8 cellular contexts compared by ENCODE assay signal in the genomic region with DNA sequence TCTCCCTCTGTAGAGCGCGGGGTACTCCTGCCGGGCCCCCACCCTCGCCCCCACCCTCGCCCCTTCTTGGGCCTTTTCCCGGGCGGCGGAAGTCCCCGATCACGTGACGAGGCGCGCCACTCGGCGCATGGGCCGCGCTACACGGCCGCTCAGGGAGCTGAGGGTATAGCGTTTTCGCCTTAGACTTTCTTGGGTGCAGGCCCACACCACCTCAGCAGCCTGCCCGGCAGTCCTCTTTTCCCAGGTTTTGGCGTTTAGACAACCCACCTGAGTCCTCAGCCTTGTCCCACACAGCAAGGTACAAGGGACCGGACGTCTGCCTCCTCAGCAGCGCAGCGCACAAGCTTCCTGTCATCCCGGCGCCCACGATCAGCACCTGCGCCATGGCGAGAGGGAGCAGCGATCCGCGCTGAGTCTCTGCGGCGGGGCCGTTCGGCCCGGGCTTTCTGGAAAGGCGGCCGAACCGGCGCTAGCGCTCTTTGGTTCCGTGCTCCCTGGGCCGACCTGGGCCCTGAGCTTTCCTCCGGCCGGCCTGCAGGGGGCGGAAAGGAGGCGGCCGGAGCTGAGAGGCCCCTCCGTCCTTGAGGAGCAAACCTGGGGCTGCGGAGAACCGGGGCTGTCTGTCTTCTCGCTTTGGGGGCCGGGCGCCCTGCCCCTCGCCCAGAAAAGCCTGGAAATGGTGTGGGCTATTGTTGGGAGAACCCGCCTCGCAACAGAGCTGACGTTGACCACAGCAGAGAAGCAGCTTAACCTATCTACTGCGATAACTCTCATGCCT. TPM values are rescaled to one million over a fixed set of nuclear protein-coding genes. Genes with fewer than 3 reads are reported as not detected.
DNase-seq lines count a peak whose midpoint lies in the region; ATAC-seq, FAIRE-seq and TF ChIP-seq lines count a peak whose summit lies in the region.

A gene (minus strand): TSS at position 513 of the 778 bp plus-strand sequence.

- no peaks in the 10 kb centered on the region for H3K36me3 ChIP-seq in endothelial cell of umbilical vein (ENCODE audit: control insufficient read depth in 2 of 2, extremely low read depth in 1 of 2, insufficient read depth in 2 of 2, low read length in 2 of 2)
- no peaks in the 10 kb centered on the region for H3K36me3 ChIP-seq in mesodermal cell (ENCODE audit: control insufficient read depth, insufficient read depth, low read length)
- no peaks in the 10 kb centered on the region for H3K36me3 ChIP-seq in WERI-Rb-1

- no peaks in the 10 kb centered on the region for H3K9me1 ChIP-seq in endothelial cell of umbilical vein (replicated peaks; ENCODE audit: control insufficient read depth, extremely low read depth, insufficient read depth, low read length)

- peak; percentile 48 for DNase-seq in GM12891 (ENCODE audit: insufficient read length, low spot score)
- peak; percentile 87 for DNase-seq in NCI-H2227 (lab: John Stamatoyannopoulos, UW; ENCODE audit: unreplicated experiment)
- peak; percentile 82 for DNase-seq in activated CD8-positive, alpha-beta memory T cell treated with anti-CD3 and anti-CD28 coated beads, Interleukin-2, amount 50 U/mL, for 48 hours
- peak; percentile 73 for DNase-seq in endothelial cell of umbilical vein (ENCODE audit: low read depth, low spot score)
- peak; percentile 54 for DNase-seq in stimulated activated CD8-positive, alpha-beta memory T cell treated with anti-CD3 and anti-CD28 coated beads, Interleukin-12 subunit alpha, Interleukin-12 subunit beta, amount 100 ng/mL, for 4 hours (ENCODE audit: low read depth)
- DNase-seq in WERI-Rb-1, result no peak

- no peaks in the 10 kb centered on the region for H4K20me1 ChIP-seq in endothelial cell of umbilical vein (replicated peaks; ENCODE audit: control insufficient read depth, extremely low read depth, insufficient read depth, low read length)

- H3K9me3 ChIP-seq in endothelial cell of umbilical vein (replicated peaks; ENCODE audit: control insufficient read depth, insufficient read depth, low read length) (no peaks in the 10 kb centered on the region), mesodermal cell (ENCODE audit: control insufficient read depth, low read length) (no peaks in the 10 kb centered on the region), WERI-Rb-1 (ENCODE audit: severe bottlenecking) (no peaks in the 10 kb centered on the region)

- FAIRE-seq in GM12891 (lab: Jason Lieb, UNC), result peak; percentile 92
- peak; percentile 67 for FAIRE-seq in endothelial cell of umbilical vein (lab: Jason Lieb, UNC)

- TF ChIP-seq CTCF in endothelial cell of umbilical vein (IDR thresholded peaks at IDR 0.05; ENCODE audit: extremely low read depth in 1 of 2, insufficient read depth in 1 of 2, low read depth in 1 of 2, low read length in 2 of 2) (peak; percentile 81 to 93), WERI-Rb-1 (IDR thresholded peaks at IDR 0.05; ENCODE audit: low read depth, low read length) (no peak)

- intact Hi-C loops in endothelial cell of umbilical vein (cut with micrococcal nuclease), result loop anchor here (5.0 kb wide), 3 partner anchors 69 to 349 kb away; no protein-coding TSS in a partner anchor

- CTCF ChIA-PET in endothelial cell of umbilical vein (lab: Charles Lee), result interaction anchor here (0.6 to 2.4 kb wide), 64 partner anchors 9 to 996 kb away, joined by 3 to 43 read pairs (median 4); a partner anchor contains a TSS

- H3K4me3 ChIP-seq in endothelial cell of umbilical vein (replicated peaks in 1 of 3; ENCODE audit: insufficient read depth in 1 of 3, low read depth in 1 of 3, low read length in 3 of 3) (peak within 1 kb of the TSS; percentile 42 to 62 (median 47)), mesodermal cell (ENCODE audit: extremely low read depth, insufficient read depth, low read length, poor library complexity, severe bottlenecking) (peak within 1 kb of the TSS; percentile 41), WERI-Rb-1 (ENCODE audit: low read depth, low read length) (no peak within 1 kb of the TSS)

- WGBS in mesodermal cell (ENCODE audit: insufficient coverage in 2 of 2), 2 experiments, result 12 to 19% methylated on average over 53 to 54 of the region's 63 CpGs

- H3K27me3 ChIP-seq in endothelial cell of umbilical vein (ENCODE audit: control insufficient read depth in 2 of 2, insufficient read depth in 2 of 2, low read length in 2 of 2) (no peaks in the 10 kb centered on the region), WERI-Rb-1 (ENCODE audit: insufficient read depth, low read depth, severe bottlenecking) (no peaks in the 10 kb centered on the region)

- peak within 1 kb of the TSS; percentile 68 for H3K4me2 ChIP-seq in endothelial cell of umbilical vein (ENCODE audit: insufficient read depth, low read length)

- H3K27ac ChIP-seq in endothelial cell of umbilical vein (ENCODE audit: insufficient read depth, low read depth, low read length), result peak within 1 kb of the TSS; percentile 0
- no peak within 1 kb of the TSS for H3K27ac ChIP-seq in mesodermal cell (ENCODE audit: low read depth, low read length, severe bottlenecking)
- no peak within 1 kb of the TSS for H3K27ac ChIP-seq in WERI-Rb-1

- POLR2A ChIA-PET in endothelial cell of umbilical vein (lab: Charles Lee), result no interaction called here

- peak; percentile 80 for TF ChIP-seq POLR2A in GM12891 (IDR thresholded peaks at IDR 0.05; ENCODE audit: low read depth, low read length)
- TF ChIP-seq POLR2A in endothelial cell of umbilical vein (IDR thresholded peaks at IDR 0.05; ENCODE audit: low read depth, low read length), result no peak

- peak; percentile 91 for ATAC-seq in HG02759 (IDR thresholded peaks at IDR 0.05; ENCODE audit: unreplicated experiment)

- H3K4me1 ChIP-seq in endothelial cell of umbilical vein (ENCODE audit: control insufficient read depth, extremely low read depth, insufficient read depth, low read length) (peaks cover 4% of the 10 kb centered on the region), mesodermal cell (ENCODE audit: control insufficient read depth, insufficient read depth, low read length, poor library complexity, severe bottlenecking) (no peaks in the 10 kb centered on the region)

- peak within 1 kb of the TSS; percentile 60 for H3K9ac ChIP-seq in endothelial cell of umbilical vein (replicated peaks; ENCODE audit: extremely low read depth, insufficient read depth, low read length)

- BruUV-seq in endothelial cell of umbilical vein (replicated peaks; lab: Mats Ljungman, UMichigan), result TSS peak; percentile 74

- dilution Hi-C loops in endothelial cell of umbilical vein (cut with MboI; ENCODE audit: extremely low pct_ligation_motif_present, low sequenced_read_pairs), result no loop called here

- H2AFZ ChIP-seq in endothelial cell of umbilical vein (ENCODE audit: low read depth, low read length), result peak within 1 kb of the TSS; percentile 95

- H3K79me2 ChIP-seq in endothelial cell of umbilical vein (ENCODE audit: control insufficient read depth, insufficient read depth, low read length), result no peaks in the 10 kb centered on the region

TF ChIP-seq in GM12891, 5 proteins besides CTCF, POLR2A, EP300 and RAD21:
- TF ChIP-seq TAF1 (IDR thresholded peaks at IDR 0.05; ENCODE audit: low read depth, low read length) (peak; percentile 50), PAX5 (IDR thresholded peaks at IDR 0.05; ENCODE audit: insufficient read depth, low read length, severe bottlenecking) (no peak), POU2F2 (IDR thresholded peaks at IDR 0.05; ENCODE audit: low read depth, low read length) (0 out of 2 replicates have a peak, but pooled peaks have one; percentile 20), SPI1 (IDR thresholded peaks at IDR 0.05; ENCODE audit: low read depth, low read length) (no peak), POLR2AphosphoS5 (IDR thresholded peaks at IDR 0.05; ENCODE audit: low read depth, low read length) (peak; percentile 85)

TF ChIP-seq in endothelial cell of umbilical vein, 7 proteins besides CTCF, POLR2A, EP300 and RAD21:
- peak; percentile 14 for TF ChIP-seq POLR2AphosphoS5 (IDR thresholded peaks at IDR 0.05; ENCODE audit: insufficient read depth, low read depth, low read length)
- TF ChIP-seq FOS (IDR thresholded peaks at IDR 0.05; ENCODE audit: borderline replicate concordance, insufficient read depth, low read length), result no peak

RNA-seq across cellular contexts. Expression of the gene that starts here (rescaled TPM):
- polyA plus RNA-seq in GM12891 (2012; ENCODE audit: low read depth, missing spikeins), result 4.9 TPM
- total RNA-seq in endothelial cell of umbilical vein, result 2.5 and 3.6 TPM in 2 replicates
- polyA plus RNA-seq in endothelial cell of umbilical vein, result 3.5 and 4.6 TPM in 2 replicates
- polyA plus RNA-seq in endothelial cell of umbilical vein (2011; cell fraction: cytosol; rRNA removed), result 4.1 and 4.3 TPM in 2 replicates
- polyA plus RNA-seq in endothelial cell of umbilical vein (2011; cell fraction: nucleus; rRNA removed), result 2.2 TPM in 2 replicates
- polyA plus RNA-seq in endothelial cell of umbilical vein (2012), result 3.4 and 4.6 TPM in 2 replicates
- polyA minus RNA-seq in endothelial cell of umbilical vein, result 4.6 and 7.7 TPM in 2 replicates
- not detected for polyA minus RNA-seq in endothelial cell of umbilical vein (2011; cell fraction: cytosol; rRNA and poly(A)+ RNA removed)
- 6.8 and 11.1 TPM in 2 replicates for polyA minus RNA-seq in endothelial cell of umbilical vein (2011; cell fraction: nucleus; rRNA and poly(A)+ RNA removed)
- 4.2 TPM for polyA plus RNA-seq in mesodermal cell (2013, experiment 1 of 2)
- polyA plus RNA-seq in mesodermal cell (2013, experiment 2 of 2), result 3.1 TPM
